Comparison of ENCODE assay signal across 8 cellular contexts in genomic region chr10:110010076-110011069, GRCh38. TPM values are rescaled to one million over a fixed set of nuclear protein-coding genes. Genes with fewer than 3 reads are reported as not detected.
DNase-seq lines count a peak whose midpoint lies in the region; ATAC-seq and TF ChIP-seq lines count a peak whose summit lies in the region.

No MANE protein-coding gene starts in this region.

- H3K27ac Mint-ChIP-seq in WTC11: no peak overlapping the region
- H3K27ac Mint-ChIP-seq in stimulated activated memory B cell treated with anti-CD40 and anti-IgM and Interleukin-4, amounts not matched to agents 10 μg/mL and 1 μg/mL and 100 μg/mL, for 72 hours: no peak overlapping the region

- H3K36me3 ChIP-seq in esophagus muscularis mucosa: no peaks in the 10 kb centered on the region

- ATAC-seq in GM18519 (IDR thresholded peaks at IDR 0.05; ENCODE audit: low FRiP score, unreplicated experiment) (peak; percentile 28), HG03060 (IDR thresholded peaks at IDR 0.05; ENCODE audit: low read depth, unreplicated experiment) (peak; percentile 35), WTC11 (no peak), HG03135 (IDR thresholded peaks at IDR 0.05; ENCODE audit: unreplicated experiment) (no peak)
- no peak for ATAC-seq in stimulated activated memory B cell treated with anti-CD40 and anti-IgM and Interleukin-4, amounts not matched to agents 10 μg/mL and 1 μg/mL and 100 μg/mL, for 72 hours

- no peak for TF ChIP-seq POLR2A in esophagus muscularis mucosa (IDR thresholded peaks at IDR 0.05; ENCODE audit: low read depth)

- 72% methylated on average over 4 of the region's 4 CpGs for WGBS in esophagus muscularis mucosa

- H3K36me3 Mint-ChIP-seq in WTC11: no peaks in the 10 kb centered on the region
- no peaks in the 10 kb centered on the region for H3K36me3 Mint-ChIP-seq in stimulated activated memory B cell treated with anti-CD40 and anti-IgM and Interleukin-4, amounts not matched to agents 10 μg/mL and 1 μg/mL and 100 μg/mL, for 72 hours

- H3K4me1 ChIP-seq in esophagus muscularis mucosa: peaks cover 46 to 69% (median 53%) of the 10 kb centered on the region in 4 donors

- H3K4me3 ChIP-seq in esophagus muscularis mucosa: peak overlapping the region; percentile 85 to 93 (median 91)

- H3K27ac ChIP-seq in esophagus muscularis mucosa (replicated peaks in 1 of 4): peak overlapping the region in 1 of 4 donors; percentile 8

- no peak for DNase-seq in WTC11 (ENCODE audit: low spot score)
- DNase-seq in esophagus muscularis mucosa (ENCODE audit: extremely low spot score): no peak
- no peak for DNase-seq in NCI-H1092 treated with DMSO at 0.1 percent for 48 hours (lab: John Stamatoyannopoulos, UW)
- no peak for DNase-seq in NCI-H1092 (lab: John Stamatoyannopoulos, UW)

- TF ChIP-seq EP300 in esophagus muscularis mucosa (IDR thresholded peaks at IDR 0.05): no peak

- TF ChIP-seq CTCF in WTC11 (IDR thresholded peaks at IDR 0.05): no peak
- no peak for TF ChIP-seq CTCF in esophagus muscularis mucosa (IDR thresholded peaks at IDR 0.05)

- H3K27me3 ChIP-seq in esophagus muscularis mucosa: peaks cover 0 to 3% (median 0%) of the 10 kb centered on the region in 4 donors

- CTCF ChIA-PET in WTC11 (lab: Charles Lee): no interaction called here

- POLR2A ChIA-PET in WTC11 (lab: Charles Lee): interaction anchor here (0.6 kb wide), 2 partner anchors 56 to 120 kb away, joined by 3 read pairs; no protein-coding TSS in a partner anchor

- intact Hi-C loops in esophagus muscularis mucosa (cut with DNase I): loop anchor here (5.0 kb wide), 1 partner anchor 62 kb away; no protein-coding TSS in a partner anchor

- H3K9me3 Mint-ChIP-seq in WTC11: no peaks in the 10 kb centered on the region
- no peaks in the 10 kb centered on the region for H3K9me3 Mint-ChIP-seq in stimulated activated memory B cell treated with anti-CD40 and anti-IgM and Interleukin-4, amounts not matched to agents 10 μg/mL and 1 μg/mL and 100 μg/mL, for 72 hours

- H3K4me3 Mint-ChIP-seq in WTC11: peak overlapping the region; percentile 95; the same call in 1 of the 2 replicates
- peak overlapping the region; percentile 46 for H3K4me3 Mint-ChIP-seq in stimulated activated memory B cell treated with anti-CD40 and anti-IgM and Interleukin-4, amounts not matched to agents 10 μg/mL and 1 μg/mL and 100 μg/mL, for 72 hours

- H3K27me3 Mint-ChIP-seq in WTC11 (ENCODE audit: low read depth): no peaks in the 10 kb centered on the region
- H3K27me3 Mint-ChIP-seq in stimulated activated memory B cell treated with anti-CD40 and anti-IgM and Interleukin-4, amounts not matched to agents 10 μg/mL and 1 μg/mL and 100 μg/mL, for 72 hours: no peaks in the 10 kb centered on the region

- no peaks in the 10 kb centered on the region for H3K9me3 ChIP-seq in esophagus muscularis mucosa

- H3K4me1 Mint-ChIP-seq in WTC11: peaks cover 58% of the 10 kb centered on the region
- peaks cover 52% of the 10 kb centered on the region for H3K4me1 Mint-ChIP-seq in stimulated activated memory B cell treated with anti-CD40 and anti-IgM and Interleukin-4, amounts not matched to agents 10 μg/mL and 1 μg/mL and 100 μg/mL, for 72 hours

TF ChIP-seq in WTC11, 78 proteins besides CTCF, POLR2A, EP300 and RAD21:
- TF ChIP-seq STAT6 (CRISPR knock-in tag; conservative IDR thresholded peaks at IDR 0.05; ENCODE audit: low read depth): no peak
- TF ChIP-seq ARID4B (CRISPR knock-in tag; IDR thresholded peaks at IDR 0.05; ENCODE audit: borderline replicate concordance): no peak
- no peak for TF ChIP-seq KAT7 (CRISPR knock-in tag; IDR thresholded peaks at IDR 0.05; ENCODE audit: borderline replicate concordance)
TF ChIP-seq in WTC11: peak in this region for 0.

RNA-seq across cellular contexts. Expression of gene ADD3, which starts 2.6 kb away (rescaled TPM):
- 86.7 to 95.7 TPM (median 88.3 TPM) in 3 replicates for total RNA-seq in WTC11 (2021)
- 100 to 1,000 TPM in 2 of 4 donors, 10 to 100 TPM in 2; 60.1 to 228 (median 99.2) TPM for total RNA-seq in esophagus muscularis mucosa

Comparison
In these comparisons a context has a peak if more than half of its experiments do, and no peak if none do; other contexts are left out.
1. ATAC-seq: peak in GM18519 (single experiment) and HG03060 (single experiment); none in WTC11 (single experiment), stimulated activated memory B cell treated with anti-CD40 and anti-IgM and Interleukin-4, amounts not matched to agents 10 μg/mL and 1 μg/mL and 100 μg/mL, for 72 hours (single experiment) and HG03135 (single experiment).